Comparison of ENCODE assay signal across 23 cellular contexts in genomic region chr10:124273141-124273540, GRCh38.
"Had no signal": no experiment of that assay in that cellular context is flagged by ENCODE, and none has a peak within 500 bp of the region (broad histone marks: within the 10 kb centered on the region; RNA-seq: fewer than 3 reads in every experiment).

No MANE protein-coding gene starts in this region.

- H3K27ac Mint-ChIP-seq: effector memory CD8-positive, alpha-beta T cell; endodermal cell; mesothelial cell of epicardium had no signal

- H3K27ac ChIP-seq: coronary artery, epithelial cell of prostate, esophagus squamous epithelium, gastrocnemius medialis, heart right ventricle, left lung, lower lobe of right lung had no signal

- H3K36me3 ChIP-seq: esophagus squamous epithelium, gastrocnemius medialis, heart right ventricle, left lung, lower lobe of right lung had no signal

- H3K9me3 ChIP-seq: gastrocnemius medialis had no signal

- DNase-seq: dermis blood vessel endothelial cell; effector CD8-positive, alpha-beta T cell; effector memory CD8-positive, alpha-beta T cell; endodermal cell; erythroblast; esophagus squamous epithelium; foreskin fibroblast; foreskin melanocyte; glutamatergic neuron; head of caudate nucleus; heart right ventricle; hippocampal formation; left cardiac atrium; left ventricle myocardium superior; mesenchymal stem cell; mucosa of descending colon had no signal

- H3K4me3 ChIP-seq: coronary artery, esophagus squamous epithelium, gastrocnemius medialis, heart right ventricle, left lung, lower lobe of right lung, mucosa of descending colon had no signal

- H3K4me1 Mint-ChIP-seq: endodermal cell, mesothelial cell of epicardium had no signal

- H3K36me3 Mint-ChIP-seq: mesothelial cell of epicardium had no signal

- ATAC-seq: effector memory CD8-positive, alpha-beta T cell; esophagus mucosa; gastrocnemius medialis; heart right ventricle; left cardiac atrium; left lung; left ventricle myocardium superior; lower lobe of right lung; mucosa of descending colon had no signal

- H3K4me1 ChIP-seq: esophagus squamous epithelium, gastrocnemius medialis, heart right ventricle, left lung, lower lobe of right lung had no signal

- H3K27me3 ChIP-seq: gastrocnemius medialis, heart right ventricle, left lung had no signal

- H3K4me3 Mint-ChIP-seq: effector memory CD8-positive, alpha-beta T cell; endodermal cell; mesothelial cell of epicardium had no signal
